Comparison of ENCODE assay signal across 13 cellular contexts in genomic region chr16:61024180-61024900, GRCh38.
DNase-seq lines count a peak whose midpoint lies in the region; ATAC-seq and TF ChIP-seq lines count a peak whose summit lies in the region.
"Had no signal": no experiment of that assay in that cellular context is flagged by ENCODE, and none has a peak within 500 bp of the region (broad histone marks: within the 10 kb centered on the region; RNA-seq: fewer than 3 reads in every experiment).

No MANE protein-coding gene starts in this region.

- no peak overlapping the region for H3K27ac ChIP-seq in A673 (ENCODE audit: low read depth, low read length, poor library complexity, severe bottlenecking)
- H3K27ac ChIP-seq in neural cell (ENCODE audit: low read length), result no peak overlapping the region
- H3K27ac ChIP-seq in testis, result no peak overlapping the region
- H3K27ac ChIP-seq in caudate nucleus (ENCODE audit: low read depth, low read length), result no peak overlapping the region
- H3K27ac ChIP-seq: 22Rv1, BLaER1 had no signal

- H3F3A ChIP-seq in neural cell (ENCODE audit: insufficient read depth, low read length, poor library complexity, severe bottlenecking), result no peaks in the 10 kb centered on the region

- H3K4me1 ChIP-seq in A673 (ENCODE audit: insufficient read depth, low read length, poor library complexity, severe bottlenecking) (peaks cover 10% of the 10 kb centered on the region), testis (no peaks in the 10 kb centered on the region)
- H3K4me1 ChIP-seq: BLaER1 had no signal

- H3K9ac ChIP-seq in neural cell (ENCODE audit: low read length), result no peak overlapping the region
- H3K9ac ChIP-seq: BLaER1 had no signal

- ATAC-seq in GM21390 (IDR thresholded peaks at IDR 0.05; ENCODE audit: unreplicated experiment), result no peak
- ATAC-seq: HCT116 had no signal

- 77 to 91% methylated on average over 3 of the region's 3 CpGs for WGBS in testis, 2 donors

- no peak for TF ChIP-seq RAD21 in neural cell (conservative IDR thresholded peaks at IDR 0.05)

- H3K9me3 ChIP-seq in A673 (ENCODE audit: low read depth, low read length, poor library complexity, severe bottlenecking), result no peaks in the 10 kb centered on the region
- no peaks in the 10 kb centered on the region for H3K9me3 ChIP-seq in neural cell (ENCODE audit: low read length)
- no peaks in the 10 kb centered on the region for H3K9me3 ChIP-seq in testis
- H3K9me3 ChIP-seq: BLaER1 had no signal

- H3K36me3 ChIP-seq in A673 (ENCODE audit: insufficient read depth, low read length, poor library complexity, severe bottlenecking) (no peaks in the 10 kb centered on the region), neural cell (ENCODE audit: insufficient read depth, low read length) (no peaks in the 10 kb centered on the region), testis (ENCODE audit: low read depth, missing control alignments) (no peaks in the 10 kb centered on the region)
- H3K36me3 ChIP-seq: BLaER1 had no signal

- intact Hi-C loops in A673 (cut with micrococcal nuclease; ENCODE audit: unreplicated experiment) (no loop called here), testis (cut with DNase I; ENCODE audit: low total_unique reads) (no loop called here)

- POLR2A ChIA-PET in A673 (lab: Charles Lee; ENCODE audit: low non-redundant PET), result no interaction called here

- BruUV-seq in A673 (replicated peaks; lab: Mats Ljungman, UMichigan), result no TSS peak

- H4K20me1 ChIP-seq in neural cell (ENCODE audit: insufficient read depth), result no peaks in the 10 kb centered on the region
- H4K20me1 ChIP-seq: BLaER1 had no signal

- no peak for TF ChIP-seq CTCF in A673 (conservative IDR thresholded peaks at IDR 0.05; ENCODE audit: low read depth, low read length)
- no peak for TF ChIP-seq CTCF in neural cell (IDR thresholded peaks at IDR 0.05; ENCODE audit: poor library complexity, severe bottlenecking)
- no peak for TF ChIP-seq CTCF in testis (IDR thresholded peaks at IDR 0.05)

- H3K27me3 ChIP-seq in A673 (replicated peaks; ENCODE audit: insufficient read depth, low read depth, low read length, poor library complexity), result no peaks in the 10 kb centered on the region
- no peaks in the 10 kb centered on the region for H3K27me3 ChIP-seq in neural cell (ENCODE audit: insufficient read depth, low read depth, low read length)
- no peaks in the 10 kb centered on the region for H3K27me3 ChIP-seq in testis
- H3K27me3 ChIP-seq: BLaER1 had no signal

- no peak for TF ChIP-seq EP300 in neural cell (conservative IDR thresholded peaks at IDR 0.05; ENCODE audit: poor library complexity, severe bottlenecking)

- CTCF ChIA-PET in A673 (lab: Charles Lee), result no interaction called here

- H3K9me2 ChIP-seq in neural cell (ENCODE audit: insufficient read depth, low read length), result no peaks in the 10 kb centered on the region

- no peak overlapping the region for H3K4me2 ChIP-seq in neural cell (ENCODE audit: low read length)
- H3K4me2 ChIP-seq: BLaER1 had no signal

- H2AFZ ChIP-seq in neural cell (ENCODE audit: low read depth, low read length), result no peak overlapping the region

- H3K4me3 ChIP-seq in A673 (ENCODE audit: low read depth, low read length, poor library complexity, severe bottlenecking) (no peak overlapping the region), neural cell (ENCODE audit: low read length) (no peak overlapping the region), testis (no peak overlapping the region)
- H3K4me3 ChIP-seq: BLaER1 had no signal

- TF ChIP-seq POLR2A in testis (IDR thresholded peaks at IDR 0.05), result no peak

- H3K79me2 ChIP-seq in neural cell (replicated peaks; ENCODE audit: insufficient read depth, low read length), result no peaks in the 10 kb centered on the region

- DNase-seq in A673 (ENCODE audit: low spot score) (peak; percentile 68), NCI-H82 (lab: John Stamatoyannopoulos, UW) (peak; percentile 71), ecto neural progenitor cell (ENCODE audit: low spot score) (peak; percentile 50), testis (no peak), caudate nucleus (lab: John Stamatoyannopoulos, UW) (no peak), RPMI8226 (no peak)
- DNase-seq: AML-193, DMS 273 treated with DMSO at 0.1 percent for 48 hours had no signal

TF ChIP-seq in neural cell, 6 proteins besides CTCF, POLR2A, EP300 and RAD21:
- TF ChIP-seq POLR2AphosphoS5 (IDR thresholded peaks at IDR 0.05) (peak; percentile 20), SMC3 (conservative IDR thresholded peaks at IDR 0.05; ENCODE audit: poor library complexity) (no peak), MXI1 (conservative IDR thresholded peaks at IDR 0.05; ENCODE audit: poor library complexity, severe bottlenecking) (no peak)

Comparison
In these comparisons a context has a peak if more than half of its experiments do, and no peak if none do; other contexts are left out.
1. DNase-seq: peak in A673 (single experiment), NCI-H82 (single experiment) and ecto neural progenitor cell (single experiment); none in testis (single experiment), caudate nucleus (0 of 61) and RPMI8226 (single experiment).